In genomic region chr9:79570449-79571308, GRCh38 we compare ENCODE assay signal across 8 cellular contexts. TPM values are rescaled to one million over a fixed set of nuclear protein-coding genes. Genes with fewer than 3 reads are reported as not detected.
DNase-seq lines count a peak whose midpoint lies in the region; ATAC-seq, FAIRE-seq and TF ChIP-seq lines count a peak whose summit lies in the region.

No MANE protein-coding gene starts in this region.

- SMC1A ChIA-PET in GM12878 (lab: Charles Lee; ENCODE audit: uncharacterized antibody, unreplicated experiment), result interaction anchor here (0.9 to 3.0 kb wide), 10 partner anchors 9 to 242 kb away, joined by 3 to 21 read pairs (median 6); no protein-coding TSS in a partner anchor

- WGBS in GM12878 (ENCODE audit: insufficient coverage, insufficient replicate concordance, low lambda C conversion rate, missing lambda C conversion rate), result 2% methylated on average over 68 of the region's 69 CpGs

- H2AFZ ChIP-seq in ACC112 (ENCODE audit: low read length, unreplicated experiment), result peak overlapping the region; percentile 94
- peak overlapping the region; percentile 91 for H2AFZ ChIP-seq in GM12878 (ENCODE audit: control insufficient read depth, low read depth, low read length)

- RAD21 ChIA-PET in GM12878 (lab: Charles Lee; ENCODE audit: unreplicated experiment), result interaction anchor here (0.7 to 3.6 kb wide), 22 partner anchors 9 to 133 kb away, joined by 3 to 32 read pairs (median 4); no protein-coding TSS in a partner anchor

- peak overlapping the region; percentile 81 for H3K9ac ChIP-seq in GM12878 (ENCODE audit: control insufficient read depth, insufficient read depth, low read length)

- H3K27ac ChIP-seq in ACC112 (ENCODE audit: low read depth, low read length), result peak overlapping the region; percentile 75
- peak overlapping the region; percentile 78 for H3K27ac ChIP-seq in GM12878 (ENCODE audit: control insufficient read depth, insufficient read depth)

- H3K4me1 ChIP-seq in ACC112 (ENCODE audit: control insufficient read depth, insufficient read depth, low read length, unreplicated experiment), result peaks cover 10% of the 10 kb centered on the region
- peaks cover 17% of the 10 kb centered on the region for H3K4me1 ChIP-seq in GM12878 (ENCODE audit: control insufficient read depth, insufficient read depth, low read length)

- DNase-seq in SW480 (ENCODE audit: low spot score) (peak; percentile 23), GM12878 (ENCODE audit: low read depth, low spot score) (no peak), iPS-NIHi7 (ENCODE audit: extremely low spot score) (peak; percentile 52), occipital lobe (lab: John Stamatoyannopoulos, UW) (no peak)
- DNase-seq in stimulated activated CD4-positive, alpha-beta T cell treated with anti-CD3 and anti-CD28 coated beads, Interleukin-12 subunit alpha, Interleukin-12 subunit beta, amount 100 ng/mL, for 24 hours (ENCODE audit: low read depth in 2 of 2), result peak; percentile 24 to 43

- H3K79me2 ChIP-seq in ACC112 (ENCODE audit: control insufficient read depth, insufficient read depth, low read length, unreplicated experiment) (peaks cover 28% of the 10 kb centered on the region), GM12878 (ENCODE audit: control insufficient read depth, insufficient read depth, low read length) (peaks cover 13% of the 10 kb centered on the region)

- H3K27me3 ChIP-seq in ACC112 (ENCODE audit: insufficient read depth, low read length) (no peaks in the 10 kb centered on the region), GM12878 (replicated peaks in 1 of 2; ENCODE audit: control insufficient read depth in 2 of 2, insufficient read depth in 2 of 2, low read length in 1 of 2) (no peaks in the 10 kb centered on the region)

- CTCF ChIA-PET in GM12878 (lab: Yijun Ruan, JAX), result interaction anchor here (0.8 to 2.4 kb wide), 8 partner anchors 9 to 95 kb away, joined by 3 to 7 read pairs (median 3); no protein-coding TSS in a partner anchor

- H3K9me3 ChIP-seq in GM12878 (replicated peaks; ENCODE audit: control insufficient read depth, insufficient read depth, low read length), result no peaks in the 10 kb centered on the region

- H3K36me3 ChIP-seq in ACC112 (ENCODE audit: insufficient read depth, low read length) (no peaks in the 10 kb centered on the region), GM12878 (ENCODE audit: control insufficient read depth in 2 of 2, insufficient read depth in 2 of 2, low read length in 1 of 2) (no peaks in the 10 kb centered on the region)

- in situ Hi-C loops in GM12878 (cut with MboI), result no loop called here

- no peak for TF ChIP-seq EP300 in GM12878 (IDR thresholded peaks at IDR 0.05; ENCODE audit: borderline replicate concordance in 1 of 2, control insufficient read depth in 1 of 2, low read depth in 2 of 2, low read length in 2 of 2)

- H3K4me2 ChIP-seq in GM12878 (ENCODE audit: control insufficient read depth, insufficient read depth), result peak overlapping the region; percentile 97

- peak; percentile 0 for ATAC-seq in GM21447 (IDR thresholded peaks at IDR 0.05; ENCODE audit: unreplicated experiment)
- peak; percentile 44 for ATAC-seq in GM12878
- ATAC-seq in GM19452 (IDR thresholded peaks at IDR 0.05; ENCODE audit: unreplicated experiment), result no peak

- POLR2A ChIA-PET in GM12878 (lab: Charles Lee), result interaction anchor here (0.6 to 2.2 kb wide), 16 partner anchors 9 to 934 kb away, joined by 3 to 29 read pairs (median 3); no protein-coding TSS in a partner anchor

- intact Hi-C loops in GM12878 (cut with micrococcal nuclease; ENCODE audit: unreplicated experiment), result loop anchor here (1.0 to 5.0 kb wide), 4 partner anchors 54 to 247 kb away; no protein-coding TSS in a partner anchor

- no peak for TF ChIP-seq RAD21 in GM12878 (IDR thresholded peaks at IDR 0.05; ENCODE audit: insufficient read depth, low read depth, low read length)

- H4K20me1 ChIP-seq in GM12878 (ENCODE audit: control insufficient read depth, insufficient read depth), result no peaks in the 10 kb centered on the region

- peak overlapping the region; percentile 90 for H3K4me3 ChIP-seq in ACC112 (ENCODE audit: low read depth, low read length)
- peak overlapping the region; percentile 89 for H3K4me3 ChIP-seq in GM12878

- peak; percentile 46; the same call in 1 of the 2 replicates for TF ChIP-seq POLR2A in GM12878 (IDR thresholded peaks at IDR 0.05; ENCODE audit: low read depth, low read length)

- FAIRE-seq in GM12878 (lab: Jason Lieb, UNC), result no peak

- no peak for TF ChIP-seq CTCF in GM12878 (IDR thresholded peaks at IDR 0.05 in 2 of 3, conservative IDR thresholded peaks at IDR 0.05 in 1 of 3; ENCODE audit: control insufficient read depth in 2 of 3, extremely low read depth in 1 of 3, insufficient read depth in 1 of 3, low read depth in 3 of 3, low read length in 3 of 3)

- BruUV-seq in GM12878 (replicated peaks; lab: Mats Ljungman, UMichigan), result TSS peak; percentile 89

TF ChIP-seq in GM12878, 131 proteins besides CTCF, POLR2A, EP300 and RAD21 (continues in another document):
- TF ChIP-seq EGR1 (IDR thresholded peaks at IDR 0.05; ENCODE audit: borderline replicate concordance in 1 of 2, low read depth in 2 of 2, low read length in 2 of 2) (peak in 1 of 2 experiments; percentile 40; a peak in 1 of 3 replicates), MEF2B (IDR thresholded peaks at IDR 0.05; ENCODE audit: partially characterized antibody, poor library complexity, severe bottlenecking) (no peak), ZNF687 (IDR thresholded peaks at IDR 0.05) (no peak), TARDBP (IDR thresholded peaks at IDR 0.05; ENCODE audit: borderline replicate concordance) (no peak), NKRF (conservative IDR thresholded peaks at IDR 0.05) (0 out of 2 replicates have a peak, but pooled peaks have one; percentile 35)

RNA-seq across cellular contexts. Expression of gene TLE4, which starts 1.1 kb away (rescaled TPM):
- 172 and 196 TPM in 2 replicates for total RNA-seq in GM12878 (2013; cell fraction: nucleolus; rRNA removed)
- 37.5 and 41.3 TPM in 2 replicates for total RNA-seq in GM12878 (2014; rRNA removed)
- 21.9 and 24.9 TPM in 2 replicates for total RNA-seq in GM12878 (2014; rRNA removed; fragmentation: Illumina TruSeq; extraction: Trizol)
- total RNA-seq in GM12878 (2021), result 33.3 and 37.0 TPM in 2 replicates
- polyA plus RNA-seq in GM12878 (2011; ENCODE audit: low read depth), result 4.7 TPM
- 44.8 and 53.3 TPM in 2 replicates for polyA plus RNA-seq in GM12878 (2011; rRNA removed)
- 42.1 and 49.9 TPM in 2 replicates for polyA plus RNA-seq in GM12878 (2011; cell fraction: cytosol; rRNA removed)
- 95.8 and 120 TPM in 2 replicates for polyA plus RNA-seq in GM12878 (2011; cell fraction: nucleus; rRNA removed)
- polyA plus RNA-seq in GM12878 (2012), result 7.8 and 9.7 TPM in 2 replicates
- polyA plus RNA-seq in GM12878 (2014; fragmentation: Illumina TruSeq; extraction: Trizol), result 30.0 and 35.4 TPM in 2 replicates
- polyA plus RNA-seq in GM12878 (2014; fragmentation: Nextera tagmentation; extraction: Ambion mirVana), result 1 to 10 TPM; 5.3 to 6.6 TPM
- polyA plus RNA-seq in GM12878 (2014; rRNA removed), result 20.5 and 22.6 TPM in 2 replicates
- polyA plus RNA-seq in GM12878 (2016; fragmentation: Nextera tagmentation; extraction: Ambion mirVana), result 10 to 100 TPM; 11.1 to 24.1 TPM
- polyA minus RNA-seq in GM12878 (2011; rRNA and poly(A)+ RNA removed), result 102 and 123 TPM in 2 replicates
- 28.0 and 30.1 TPM in 2 replicates for polyA minus RNA-seq in GM12878 (2011; cell fraction: cytosol; rRNA and poly(A)+ RNA removed)
- polyA minus RNA-seq in GM12878 (2011; cell fraction: nucleus; rRNA and poly(A)+ RNA removed), result 115 and 182 TPM in 2 replicates
- total RNA-seq in occipital lobe, result 70.5 TPM

Comparison
In these comparisons a context has a peak if more than half of its experiments do, and no peak if none do; other contexts are left out.
1. DNase-seq: peak in SW480 (single experiment), iPS-NIHi7 (single experiment) and stimulated activated CD4-positive, alpha-beta T cell treated with anti-CD3 and anti-CD28 coated beads, Interleukin-12 subunit alpha, Interleukin-12 subunit beta, amount 100 ng/mL, for 24 hours (2 of 2); none in GM12878 (single experiment) and occipital lobe (single experiment).